8 cellular contexts compared by ENCODE assay signal in genomic region chr5:75512383-75513074, GRCh38. TPM values are rescaled to one million over a fixed set of nuclear protein-coding genes. Genes with fewer than 3 reads are reported as not detected.
DNase-seq lines count a peak whose midpoint lies in the region; ATAC-seq lines count a peak whose summit lies in the region.

No MANE protein-coding gene starts in this region.

- peak overlapping the region; percentile 97 for H2AFZ ChIP-seq in GM23248

- H3K4me3 Mint-ChIP-seq in activated CD4-positive, alpha-beta memory T cell treated with anti-CD3 and anti-CD28 coated beads for 36 hours: peak overlapping the region; percentile 98
- peak overlapping the region; percentile 89 to 97 (median 95) for H3K4me3 Mint-ChIP-seq in immature natural killer cell

- no peaks in the 10 kb centered on the region for H3K9me2 ChIP-seq in GM23248 (ENCODE audit: insufficient read depth)

- peak overlapping the region; percentile 96 for H3K4me3 ChIP-seq in GM23248
- H3K4me3 ChIP-seq in thymus (ENCODE audit: low read length): peak overlapping the region; percentile 86

- peaks cover 52% of the 10 kb centered on the region for H3K4me1 Mint-ChIP-seq in activated CD4-positive, alpha-beta memory T cell treated with anti-CD3 and anti-CD28 coated beads for 36 hours (ENCODE audit: low read depth)
- peaks cover 40 to 65% of the 10 kb centered on the region in 2 donors for H3K4me1 Mint-ChIP-seq in immature natural killer cell

- H3K27ac ChIP-seq in GM23248 (peak overlapping the region; percentile 82), thymus (ENCODE audit: low read depth) (no peak overlapping the region)

- DNase-seq in A172 (ENCODE audit: low spot score) (peak; percentile 21), GM23248 (peak; percentile 48), immature natural killer cell (no peak), T-helper 9 cell (no peak), posterior cingulate gyrus (no peak)
- no peak for DNase-seq in activated CD4-positive, alpha-beta memory T cell treated with anti-CD3 and anti-CD28 coated beads for 36 hours

- no peaks in the 10 kb centered on the region for H3K27me3 ChIP-seq in GM23248 (replicated peaks; ENCODE audit: insufficient read depth)
- no peaks in the 10 kb centered on the region for H3K27me3 ChIP-seq in thymus (ENCODE audit: control insufficient read depth, insufficient read depth)

- CTCF ChIA-PET in activated CD4-positive, alpha-beta memory T cell treated with anti-CD3 and anti-CD28 coated beads for 36 hours (lab: Charles Lee): interaction anchor here (1.1 to 1.8 kb wide), 2 partner anchors 8 to 176 kb away, joined by 3 to 4 read pairs; partner anchors contain the start of gene HMGCR

- H3K9ac ChIP-seq in GM23248: peak overlapping the region; percentile 90

- no peaks in the 10 kb centered on the region; the same call in 1 of the 2 replicates for H4K20me1 ChIP-seq in GM23248 (ENCODE audit: insufficient read depth)

- no peaks in the 10 kb centered on the region for H3K9me3 ChIP-seq in GM23248 (ENCODE audit: low read depth)
- H3K9me3 ChIP-seq in thymus (ENCODE audit: control insufficient read depth): no peaks in the 10 kb centered on the region

- peaks cover 96% of the 10 kb centered on the region for H3K79me2 ChIP-seq in GM23248 (ENCODE audit: insufficient read depth)

- H3K4me2 ChIP-seq in GM23248 (ENCODE audit: unreplicated experiment): peak overlapping the region; percentile 95

- in situ Hi-C loops in GM23248 (cut with MboI): no loop called here

- peak overlapping the region; percentile 96 for H3K27ac Mint-ChIP-seq in activated CD4-positive, alpha-beta memory T cell treated with anti-CD3 and anti-CD28 coated beads for 36 hours
- H3K27ac Mint-ChIP-seq in immature natural killer cell: peak overlapping the region; percentile 85 to 96 (median 92)

- ATAC-seq in GM21717 (IDR thresholded peaks at IDR 0.05; ENCODE audit: unreplicated experiment): no peak

- H3F3A ChIP-seq in GM23248 (ENCODE audit: insufficient read depth): peaks cover 7% of the 10 kb centered on the region; the same call in 1 of the 2 replicates

- POLR2A ChIA-PET in activated CD4-positive, alpha-beta memory T cell treated with anti-CD3 and anti-CD28 coated beads for 36 hours (lab: Charles Lee): interaction anchor here (1.0 to 1.6 kb wide), 3 partner anchors 54 to 175 kb away, joined by 3 to 5 read pairs (median 4); partner anchors contain the start of gene HMGCR

- H3K36me3 ChIP-seq in GM23248 (ENCODE audit: low read depth): no peaks in the 10 kb centered on the region
- no peaks in the 10 kb centered on the region for H3K36me3 ChIP-seq in thymus (ENCODE audit: control insufficient read depth, insufficient read depth)

- no peaks in the 10 kb centered on the region for H3K27me3 Mint-ChIP-seq in activated CD4-positive, alpha-beta memory T cell treated with anti-CD3 and anti-CD28 coated beads for 36 hours
- peaks cover 0 to 3% (median 0%) of the 10 kb centered on the region in 3 donors for H3K27me3 Mint-ChIP-seq in immature natural killer cell (ENCODE audit: low read depth in 3 of 3)

- H3K36me3 Mint-ChIP-seq in activated CD4-positive, alpha-beta memory T cell treated with anti-CD3 and anti-CD28 coated beads for 36 hours: peaks cover 5% of the 10 kb centered on the region
- H3K36me3 Mint-ChIP-seq in immature natural killer cell: no peaks in the 10 kb centered on the region

- H3K4me1 ChIP-seq in GM23248 (ENCODE audit: insufficient read depth) (peaks cover 32% of the 10 kb centered on the region), thymus (ENCODE audit: control insufficient read depth, insufficient read depth, low read length) (peaks cover 7% of the 10 kb centered on the region)

- 62 to 63% methylated on average over 16 of the region's 16 CpGs for WGBS in GM23248 (ENCODE audit: low coverage in 1 of 2, low lambda C conversion rate in 2 of 2, missing lambda C conversion rate in 2 of 2), 2 experiments
- WGBS in thymus: 83% methylated on average over 16 of the region's 16 CpGs

- intact Hi-C loops in activated CD4-positive, alpha-beta memory T cell treated with anti-CD3 and anti-CD28 coated beads for 36 hours (cut with micrococcal nuclease): loop anchor here (5.0 kb wide), 2 partner anchors 125 to 460 kb away; partner anchors contain the start of gene GCNT4
- intact Hi-C loops in posterior cingulate gyrus (cut with DNase I): loop anchor here (5.0 kb wide), 2 partner anchors 155 to 275 kb away; partner anchors contain the start of gene ANKRD31

- H3K9me3 Mint-ChIP-seq in activated CD4-positive, alpha-beta memory T cell treated with anti-CD3 and anti-CD28 coated beads for 36 hours: no peaks in the 10 kb centered on the region
- no peaks in the 10 kb centered on the region for H3K9me3 Mint-ChIP-seq in immature natural killer cell

RNA-seq across cellular contexts. Expression of gene POLK, which starts 0.8 kb away (rescaled TPM):
- total RNA-seq in A172 (2014; rRNA removed; shearing (Covaris generic)): 36.1 and 36.7 TPM in 2 replicates
- total RNA-seq in GM23248 (2014; rRNA removed; shearing (Covaris generic)): 20.7 and 25.7 TPM in 2 replicates
- polyA plus RNA-seq in GM23248 (2016; fragmentation: Nextera tagmentation; extraction: Ambion mirVana): 22.2 and 24.2 TPM in 2 replicates
- 10 to 100 TPM; 33.9 to 36.5 TPM for total RNA-seq in activated CD4-positive, alpha-beta memory T cell treated with anti-CD3 and anti-CD28 coated beads for 36 hours
- polyA plus RNA-seq in immature natural killer cell: 10 to 100 TPM in 2 of 3 donors, 1 to 10 TPM in 1; 8.0 to 17.3 (median 11.7) TPM
- polyA plus RNA-seq in thymus: 10.2 TPM

RNA-seq across cellular contexts. Expression of gene CERT1, which starts 1.1 kb away (rescaled TPM):
- total RNA-seq in A172 (2014; rRNA removed; shearing (Covaris generic)): 16.2 and 17.6 TPM in 2 replicates
- 8.1 and 17.3 TPM in 2 replicates for total RNA-seq in GM23248 (2014; rRNA removed; shearing (Covaris generic))
- polyA plus RNA-seq in GM23248 (2016; fragmentation: Nextera tagmentation; extraction: Ambion mirVana) (14.1 and 15.2 TPM in 2 replicates), immature natural killer cell (10 to 100 TPM in 2 of 3 donors, 1 to 10 TPM in 1; 8.2 to 22.0 (median 11.7) TPM), thymus (27.1 TPM)
- total RNA-seq in activated CD4-positive, alpha-beta memory T cell treated with anti-CD3 and anti-CD28 coated beads for 36 hours: 10 to 100 TPM; 32.3 to 34.4 TPM

Comparison
In these comparisons a context has a peak if more than half of its experiments do, and no peak if none do; other contexts are left out.
1. DNase-seq: peak in A172 (single experiment) and GM23248 (single experiment); none in activated CD4-positive, alpha-beta memory T cell treated with anti-CD3 and anti-CD28 coated beads for 36 hours (single experiment), immature natural killer cell (0 of 3), T-helper 9 cell (single experiment) and posterior cingulate gyrus (0 of 10).